Comparison of ENCODE assay signal across 1 cellular context in the genomic region with DNA sequence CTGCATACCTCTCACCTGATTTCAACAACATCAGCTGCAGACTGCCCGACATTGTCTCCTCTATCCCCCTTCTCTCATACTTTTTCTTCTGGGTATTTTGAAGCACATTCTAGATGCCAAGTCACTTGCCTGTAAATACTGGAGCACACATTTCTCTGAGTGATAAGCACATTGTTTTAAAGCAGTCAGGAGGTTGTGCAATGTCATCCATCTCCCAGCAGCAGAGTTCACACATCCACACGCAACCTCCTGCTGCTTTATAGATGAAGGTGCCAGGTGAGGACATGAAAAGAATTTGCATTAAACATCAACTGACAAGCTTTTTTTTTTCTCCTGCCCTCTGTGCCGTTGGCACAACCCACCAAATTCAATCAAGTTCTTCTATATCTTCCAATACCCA.
TF ChIP-seq lines count a peak whose summit lies in the region.

No MANE protein-coding gene starts in this region.

TF ChIP-seq in HepG2, 621 proteins besides CTCF, POLR2A, EP300 and RAD21:
- TF ChIP-seq FOXA1 (IDR thresholded peaks at IDR 0.05) (no peak), FOXA1 (CRISPR knock-in tag; IDR thresholded peaks at IDR 0.05) (0 out of 2 replicates have a peak, but pooled peaks have one; percentile 5), ZNF12 (CRISPR knock-in tag; IDR thresholded peaks at IDR 0.05) (peak; percentile 73), ZSCAN5A (CRISPR knock-in tag; IDR thresholded peaks at IDR 0.05; ENCODE audit: borderline replicate concordance) (no peak), MTA1 (CRISPR knock-in tag; IDR thresholded peaks at IDR 0.05; ENCODE audit: borderline replicate concordance) (no peak), ETV5 (CRISPR knock-in tag; IDR thresholded peaks at IDR 0.05; ENCODE audit: borderline replicate concordance) (0 out of 2 replicates have a peak, but pooled peaks have one; percentile 20), GATAD2A (CRISPR knock-in tag; IDR thresholded peaks at IDR 0.05) (peak; percentile 40; the same call in 1 of the 2 replicates), SOX5 (CRISPR knock-in tag; IDR thresholded peaks at IDR 0.05; ENCODE audit: borderline replicate concordance) (peak; percentile 71), ZNF30 (CRISPR knock-in tag; IDR thresholded peaks at IDR 0.05) (no peak), PHF21A (CRISPR knock-in tag; IDR thresholded peaks at IDR 0.05) (0 out of 2 replicates have a peak, but pooled peaks have one; percentile 18), SAP130 (CRISPR knock-in tag; IDR thresholded peaks at IDR 0.05; ENCODE audit: low read depth) (peak; percentile 55), FOXP1 (IDR thresholded peaks at IDR 0.05) (no peak), FOXP1 (CRISPR knock-in tag; IDR thresholded peaks at IDR 0.05) (peak; percentile 39), GATAD1 (CRISPR knock-in tag; IDR thresholded peaks at IDR 0.05) (no peak), ZNF331 (CRISPR knock-in tag; IDR thresholded peaks at IDR 0.05) (0 out of 2 replicates have a peak, but pooled peaks have one; percentile 37), AHDC1 (CRISPR knock-in tag; IDR thresholded peaks at IDR 0.05; ENCODE audit: borderline replicate concordance) (0 out of 2 replicates have a peak, but pooled peaks have one; percentile 33), ZFP37 (CRISPR knock-in tag; IDR thresholded peaks at IDR 0.05; ENCODE audit: borderline replicate concordance) (no peak), HNRNPLL (IDR thresholded peaks at IDR 0.05; ENCODE audit: low read depth, low read length, poor library complexity, severe bottlenecking) (no peak), TGIF2 (CRISPR knock-in tag; IDR thresholded peaks at IDR 0.05) (0 out of 2 replicates have a peak, but pooled peaks have one; percentile 25), PRDM10 (CRISPR knock-in tag; IDR thresholded peaks at IDR 0.05; ENCODE audit: low read depth) (no peak), SOX6 (IDR thresholded peaks at IDR 0.05) (no peak), SOX6 (CRISPR knock-in tag; IDR thresholded peaks at IDR 0.05) (peak; percentile 76), CEBPG (CRISPR knock-in tag; IDR thresholded peaks at IDR 0.05) (peak; percentile 93), GMEB1 (CRISPR knock-in tag; IDR thresholded peaks at IDR 0.05; ENCODE audit: borderline replicate concordance) (no peak), TEAD3 (CRISPR knock-in tag; optimal IDR thresholded peaks at IDR 0.05; ENCODE audit: borderline replicate concordance) (peak; percentile 45), CEBPB (IDR thresholded peaks at IDR 0.05; ENCODE audit: borderline replicate concordance, low read depth, low read length) (peak; percentile 95), SOX13 (IDR thresholded peaks at IDR 0.05) (no peak), SOX13 (CRISPR knock-in tag; conservative IDR thresholded peaks at IDR 0.05 in 1 of 2, IDR thresholded peaks at IDR 0.05 in 1 of 2) (peak in 1 of 2 experiments; percentile 73; a peak in 2 of 4 replicates)
- TF ChIP-seq, protein P1, sequence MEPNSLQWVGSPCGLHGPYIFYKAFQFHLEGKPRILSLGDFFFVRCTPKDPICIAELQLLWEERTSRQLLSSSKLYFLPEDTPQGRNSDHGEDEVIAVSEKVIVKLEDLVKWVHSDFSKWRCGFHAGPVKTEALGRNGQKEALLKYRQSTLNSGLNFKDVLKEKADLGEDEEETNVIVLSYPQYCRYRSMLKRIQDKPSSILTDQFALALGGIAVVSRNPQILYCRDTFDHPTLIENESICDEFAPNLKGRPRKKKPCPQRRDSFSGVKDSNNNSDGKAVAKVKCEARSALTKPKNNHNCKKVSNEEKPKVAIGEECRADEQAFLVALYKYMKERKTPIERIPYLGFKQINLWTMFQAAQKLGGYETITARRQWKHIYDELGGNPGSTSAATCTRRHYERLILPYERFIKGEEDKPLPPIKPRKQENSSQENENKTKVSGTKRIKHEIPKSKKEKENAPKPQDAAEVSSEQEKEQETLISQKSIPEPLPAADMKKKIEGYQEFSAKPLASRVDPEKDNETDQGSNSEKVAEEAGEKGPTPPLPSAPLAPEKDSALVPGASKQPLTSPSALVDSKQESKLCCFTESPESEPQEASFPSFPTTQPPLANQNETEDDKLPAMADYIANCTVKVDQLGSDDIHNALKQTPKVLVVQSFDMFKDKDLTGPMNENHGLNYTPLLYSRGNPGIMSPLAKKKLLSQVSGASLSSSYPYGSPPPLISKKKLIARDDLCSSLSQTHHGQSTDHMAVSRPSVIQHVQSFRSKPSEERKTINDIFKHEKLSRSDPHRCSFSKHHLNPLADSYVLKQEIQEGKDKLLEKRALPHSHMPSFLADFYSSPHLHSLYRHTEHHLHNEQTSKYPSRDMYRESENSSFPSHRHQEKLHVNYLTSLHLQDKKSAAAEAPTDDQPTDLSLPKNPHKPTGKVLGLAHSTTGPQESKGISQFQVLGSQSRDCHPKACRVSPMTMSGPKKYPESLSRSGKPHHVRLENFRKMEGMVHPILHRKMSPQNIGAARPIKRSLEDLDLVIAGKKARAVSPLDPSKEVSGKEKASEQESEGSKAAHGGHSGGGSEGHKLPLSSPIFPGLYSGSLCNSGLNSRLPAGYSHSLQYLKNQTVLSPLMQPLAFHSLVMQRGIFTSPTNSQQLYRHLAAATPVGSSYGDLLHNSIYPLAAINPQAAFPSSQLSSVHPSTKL (CRISPR knock-in tag; IDR thresholded peaks at IDR 0.05), result 0 out of 2 replicates have a peak, but pooled peaks have one; percentile 31
- TF ChIP-seq, protein P2, sequence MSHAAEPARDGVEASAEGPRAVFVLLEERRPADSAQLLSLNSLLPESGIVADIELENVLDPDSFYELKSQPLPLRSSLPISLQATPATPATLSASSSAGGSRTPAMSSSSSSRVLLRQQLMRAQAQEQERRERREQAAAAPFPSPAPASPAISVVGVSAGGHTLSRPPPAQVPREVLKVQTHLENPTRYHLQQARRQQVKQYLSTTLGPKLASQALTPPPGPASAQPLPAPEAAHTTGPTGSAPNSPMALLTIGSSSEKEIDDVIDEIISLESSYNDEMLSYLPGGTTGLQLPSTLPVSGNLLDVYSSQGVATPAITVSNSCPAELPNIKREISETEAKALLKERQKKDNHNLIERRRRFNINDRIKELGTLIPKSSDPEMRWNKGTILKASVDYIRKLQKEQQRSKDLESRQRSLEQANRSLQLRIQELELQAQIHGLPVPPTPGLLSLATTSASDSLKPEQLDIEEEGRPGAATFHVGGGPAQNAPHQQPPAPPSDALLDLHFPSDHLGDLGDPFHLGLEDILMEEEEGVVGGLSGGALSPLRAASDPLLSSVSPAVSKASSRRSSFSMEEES (CRISPR knock-in tag; IDR thresholded peaks at IDR 0.05), result 0 out of 2 replicates have a peak, but pooled peaks have one; percentile 30
- TF ChIP-seq, protein P3, sequence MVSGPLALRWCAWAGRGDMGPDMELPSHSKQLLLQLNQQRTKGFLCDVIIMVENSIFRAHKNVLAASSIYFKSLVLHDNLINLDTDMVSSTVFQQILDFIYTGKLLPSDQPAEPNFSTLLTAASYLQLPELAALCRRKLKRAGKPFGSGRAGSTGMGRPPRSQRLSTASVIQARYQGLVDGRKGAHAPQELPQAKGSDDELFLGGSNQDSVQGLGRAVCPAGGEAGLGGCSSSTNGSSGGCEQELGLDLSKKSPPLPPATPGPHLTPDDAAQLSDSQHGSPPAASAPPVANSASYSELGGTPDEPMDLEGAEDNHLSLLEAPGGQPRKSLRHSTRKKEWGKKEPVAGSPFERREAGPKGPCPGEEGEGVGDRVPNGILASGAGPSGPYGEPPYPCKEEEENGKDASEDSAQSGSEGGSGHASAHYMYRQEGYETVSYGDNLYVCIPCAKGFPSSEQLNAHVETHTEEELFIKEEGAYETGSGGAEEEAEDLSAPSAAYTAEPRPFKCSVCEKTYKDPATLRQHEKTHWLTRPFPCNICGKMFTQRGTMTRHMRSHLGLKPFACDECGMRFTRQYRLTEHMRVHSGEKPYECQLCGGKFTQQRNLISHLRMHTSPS (CRISPR knock-in tag; IDR thresholded peaks at IDR 0.05; ENCODE audit: low read depth), result no peak
- TF ChIP-seq, protein P4, sequence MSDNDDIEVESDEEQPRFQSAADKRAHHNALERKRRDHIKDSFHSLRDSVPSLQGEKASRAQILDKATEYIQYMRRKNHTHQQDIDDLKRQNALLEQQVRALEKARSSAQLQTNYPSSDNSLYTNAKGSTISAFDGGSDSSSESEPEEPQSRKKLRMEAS (IDR thresholded peaks at IDR 0.05), result peak; percentile 56
